20 cellular contexts compared by ENCODE assay signal in genomic region chr13:23586336-23586735, GRCh38. TPM values are rescaled to one million over a fixed set of nuclear protein-coding genes. Genes with fewer than 3 reads are reported as not detected.
DNase-seq lines count a peak whose midpoint lies in the region; ATAC-seq, FAIRE-seq and TF ChIP-seq lines count a peak whose summit lies in the region.
"Had no signal": no experiment of that assay in that cellular context is flagged by ENCODE, and none has a peak within 500 bp of the region (broad histone marks: within the 10 kb centered on the region; RNA-seq: fewer than 3 reads in every experiment).

No MANE protein-coding gene starts in this region.

- no peak for FAIRE-seq in urothelium cell line (lab: Jason Lieb, UNC)
- FAIRE-seq: H1, K562 had no signal

- no peaks in the 10 kb centered on the region for H3K36me3 ChIP-seq in GM23338 (ENCODE audit: insufficient read depth)
- H3K36me3 ChIP-seq in fibroblast of lung (ENCODE audit: control insufficient read depth, insufficient read depth, low read length), result peaks cover 1% of the 10 kb centered on the region
- H3K36me3 ChIP-seq in mucosa of descending colon (ENCODE audit: low read depth), result no peaks in the 10 kb centered on the region
- H3K36me3 ChIP-seq: MG63 had no signal

- H3K27me3 ChIP-seq in GM23338 (ENCODE audit: insufficient read depth) (peaks cover 5% of the 10 kb centered on the region), fibroblast of lung (ENCODE audit: control insufficient read depth, insufficient read depth, low read length) (no peaks in the 10 kb centered on the region), right cardiac atrium (ENCODE audit: control insufficient read depth, insufficient read depth) (no peaks in the 10 kb centered on the region)
- H3K27me3 ChIP-seq: MG63 had no signal

- no peaks in the 10 kb centered on the region for H3K4me1 Mint-ChIP-seq in GM23338
- H3K4me1 Mint-ChIP-seq: CD4-positive, CD25-positive, alpha-beta regulatory T cell had no signal

- ATAC-seq in GM23338 (no peak), right cardiac atrium (peak; percentile 41 to 61), mucosa of descending colon (no peak)
- ATAC-seq: K562 had no signal

- H3K27me3 Mint-ChIP-seq in GM23338 (ENCODE audit: insufficient read depth, low read depth, poor library complexity), result peaks cover 3% of the 10 kb centered on the region

- H3K9me2 ChIP-seq in GM23338 (ENCODE audit: insufficient read depth), result no peaks in the 10 kb centered on the region
- H3K9me2 ChIP-seq: SK-N-SH had no signal

- H3K27ac ChIP-seq in GM23338 (ENCODE audit: low read depth), result no peak overlapping the region
- H3K27ac ChIP-seq in fibroblast of lung (ENCODE audit: insufficient read depth, low read length), result no peak overlapping the region
- H3K27ac ChIP-seq in right cardiac atrium (ENCODE audit: low read length), result no peak overlapping the region

- no peak for TF ChIP-seq CTCF in AG10803 (conservative IDR thresholded peaks at IDR 0.05; ENCODE audit: low read length)
- no peak for TF ChIP-seq CTCF in GM23338 (conservative IDR thresholded peaks at IDR 0.05; ENCODE audit: low read depth in 2 of 2)
- TF ChIP-seq CTCF in fibroblast of lung (conservative IDR thresholded peaks at IDR 0.05 in 1 of 2, IDR thresholded peaks at IDR 0.05 in 1 of 2; ENCODE audit: low read depth in 1 of 2, low read length in 2 of 2), result no peak
- TF ChIP-seq CTCF in mucosa of descending colon (IDR thresholded peaks at IDR 0.05), result no peak

- peak; percentile 8 for DNase-seq in AG10803 (ENCODE audit: low read depth)
- DNase-seq in GM23338 (ENCODE audit: low spot score), result no peak
- DNase-seq in fibroblast of lung (ENCODE audit: low read depth in 2 of 2), result no peak
- DNase-seq in right cardiac atrium, result no peak
- no peak for DNase-seq in kidney glomerular epithelial cell (lab: John Stamatoyannopoulos, UW)
- DNase-seq in urothelium cell line (ENCODE audit: low spot score), result no peak
- DNase-seq in mucosa of descending colon, result no peak
- no peak for DNase-seq in RPMI8226
- DNase-seq: CD4-positive, CD25-positive, alpha-beta regulatory T cell; EL; GF-D8; MG63; NCI-H1417; NCI-H187; NCI-H446; NCI-H526 treated with DMSO at 0.1 percent for 48 hours; SIG-M5; SK-N-SH had no signal

- H3K9me3 ChIP-seq in fibroblast of lung (ENCODE audit: control insufficient read depth, insufficient read depth, low read depth, low read length) (no peaks in the 10 kb centered on the region), right cardiac atrium (ENCODE audit: control insufficient read depth, low read length) (no peaks in the 10 kb centered on the region), mucosa of descending colon (no peaks in the 10 kb centered on the region)
- H3K9me3 ChIP-seq: MG63, SK-N-SH had no signal

- H3K9me3 Mint-ChIP-seq in GM23338, result no peaks in the 10 kb centered on the region; the same call in 2 of the 3 replicates

- H3K4me3 Mint-ChIP-seq in GM23338, result no peak overlapping the region
- H3K4me3 Mint-ChIP-seq: CD4-positive, CD25-positive, alpha-beta regulatory T cell had no signal

- H3K79me2 ChIP-seq in GM23338 (replicated peaks; ENCODE audit: insufficient read depth) (no peaks in the 10 kb centered on the region), fibroblast of lung (ENCODE audit: control insufficient read depth, insufficient read depth, low read length) (peaks cover 64% of the 10 kb centered on the region)

- H3F3A ChIP-seq in GM23338 (replicated peaks; ENCODE audit: low read depth), result no peaks in the 10 kb centered on the region

- H3K36me3 Mint-ChIP-seq in GM23338 (ENCODE audit: low read depth), result no peaks in the 10 kb centered on the region
- H3K36me3 Mint-ChIP-seq: CD4-positive, CD25-positive, alpha-beta regulatory T cell had no signal

- H2AFZ ChIP-seq in GM23338 (peak overlapping the region; percentile 56; the same call in 1 of the 2 replicates), fibroblast of lung (ENCODE audit: low read length) (no peak overlapping the region)

- 82% methylated on average over 6 of the region's 6 CpGs for WGBS in right cardiac atrium

- no peak overlapping the region for H3K27ac Mint-ChIP-seq in GM23338
- H3K27ac Mint-ChIP-seq: CD4-positive, CD25-positive, alpha-beta regulatory T cell had no signal

- no peak overlapping the region for H3K9ac ChIP-seq in fibroblast of lung (ENCODE audit: insufficient read depth, low read length)
- H3K9ac ChIP-seq: SK-N-SH had no signal

- peak overlapping the region; percentile 15 for H3K4me3 ChIP-seq in AG10803 (ENCODE audit: low read length)
- no peak overlapping the region for H3K4me3 ChIP-seq in GM23338
- no peak overlapping the region for H3K4me3 ChIP-seq in fibroblast of lung (replicated peaks in 1 of 4; ENCODE audit: control extremely low read depth in 1 of 4, insufficient read depth in 1 of 4, low read depth in 3 of 4, low read length in 4 of 4)
- H3K4me3 ChIP-seq in right cardiac atrium (ENCODE audit: low read length), result no peak overlapping the region
- no peak overlapping the region for H3K4me3 ChIP-seq in mucosa of descending colon
- H3K4me3 ChIP-seq: K562, MG63 had no signal

- H3K4me2 ChIP-seq in GM23338, result no peak overlapping the region
- H3K4me2 ChIP-seq in fibroblast of lung (ENCODE audit: extremely low read depth, insufficient read depth, low read length), result peak overlapping the region; percentile 11
- H3K4me2 ChIP-seq: SK-N-SH had no signal

- intact Hi-C loops in right cardiac atrium (cut with DNase I) (no loop called here), mucosa of descending colon (cut with DNase I, micrococcal nuclease) (no loop called here)

- no peaks in the 10 kb centered on the region for H4K20me1 ChIP-seq in GM23338 (replicated peaks; ENCODE audit: insufficient read depth)
- H4K20me1 ChIP-seq in fibroblast of lung (ENCODE audit: control insufficient read depth, extremely low read depth, insufficient read depth, low read length), result no peaks in the 10 kb centered on the region

- no peaks in the 10 kb centered on the region for H3K4me1 ChIP-seq in GM23338 (ENCODE audit: insufficient read depth)
- H3K4me1 ChIP-seq in fibroblast of lung (ENCODE audit: control insufficient read depth, extremely low read depth, insufficient read depth, low read length), result no peaks in the 10 kb centered on the region
- peaks cover 2% of the 10 kb centered on the region for H3K4me1 ChIP-seq in right cardiac atrium (ENCODE audit: control insufficient read depth, insufficient read depth, low read length)
- no peaks in the 10 kb centered on the region for H3K4me1 ChIP-seq in mucosa of descending colon (ENCODE audit: low read depth)

TF ChIP-seq in GM23338, 12 proteins besides CTCF, POLR2A, EP300 and RAD21:
- TF ChIP-seq POLR2AphosphoS5 (IDR thresholded peaks at IDR 0.05; ENCODE audit: low read depth) (no peak), EZH2phosphoT487 (IDR thresholded peaks at IDR 0.05; ENCODE audit: unreplicated experiment) (no peak), ZNF331 (CRISPR knock-in tag; IDR thresholded peaks at IDR 0.05; ENCODE audit: low read depth) (no peak)

RNA-seq across cellular contexts. Expression of gene TNFRSF19, which starts 16.1 kb away (rescaled TPM):
- 0.35 and 0.93 TPM in 2 replicates for total RNA-seq in GM23338 (2014; rRNA removed; shearing (Covaris generic))
- polyA plus RNA-seq in GM23338 (2016; fragmentation: Nextera tagmentation; extraction: Ambion mirVana) (0.21 and 0.24 TPM in 2 replicates), fibroblast of lung (210 and 260 TPM in 2 replicates), right cardiac atrium (15.6 TPM)
- total RNA-seq in fibroblast of lung (214 and 330 TPM in 2 replicates), right cardiac atrium (10 to 100 TPM; 26.2 to 50.8 (median 38.6) TPM), mucosa of descending colon (1 to 10 TPM in 1 of 3 donors, under 1 TPM in 2; 0.32 to 3.8 (median 0.58) TPM)
- 129 and 132 TPM in 2 replicates for polyA plus RNA-seq in fibroblast of lung (2012)
- 159 and 193 TPM in 2 replicates for polyA minus RNA-seq in fibroblast of lung (ENCODE audit: low replicate concordance)

Comparison
In these comparisons a context has a peak if more than half of its experiments do, and no peak if none do; other contexts are left out.
1. ATAC-seq: peak in right cardiac atrium (2 of 2); none in GM23338 (single experiment) and mucosa of descending colon (single experiment).
2. RNA of gene TNFRSF19, which starts 16.1 kb away (total RNA-seq): 214 to 330 TPM in fibroblast of lung and 26.2 to 50.8 TPM in right cardiac atrium; 0.32 to 3.8 TPM in mucosa of descending colon and 0.35 to 0.93 TPM in GM23338; every median in the first group is over 4 times any median in the second.